ENCODE assay signal across 8 cellular contexts in the genomic region with DNA sequence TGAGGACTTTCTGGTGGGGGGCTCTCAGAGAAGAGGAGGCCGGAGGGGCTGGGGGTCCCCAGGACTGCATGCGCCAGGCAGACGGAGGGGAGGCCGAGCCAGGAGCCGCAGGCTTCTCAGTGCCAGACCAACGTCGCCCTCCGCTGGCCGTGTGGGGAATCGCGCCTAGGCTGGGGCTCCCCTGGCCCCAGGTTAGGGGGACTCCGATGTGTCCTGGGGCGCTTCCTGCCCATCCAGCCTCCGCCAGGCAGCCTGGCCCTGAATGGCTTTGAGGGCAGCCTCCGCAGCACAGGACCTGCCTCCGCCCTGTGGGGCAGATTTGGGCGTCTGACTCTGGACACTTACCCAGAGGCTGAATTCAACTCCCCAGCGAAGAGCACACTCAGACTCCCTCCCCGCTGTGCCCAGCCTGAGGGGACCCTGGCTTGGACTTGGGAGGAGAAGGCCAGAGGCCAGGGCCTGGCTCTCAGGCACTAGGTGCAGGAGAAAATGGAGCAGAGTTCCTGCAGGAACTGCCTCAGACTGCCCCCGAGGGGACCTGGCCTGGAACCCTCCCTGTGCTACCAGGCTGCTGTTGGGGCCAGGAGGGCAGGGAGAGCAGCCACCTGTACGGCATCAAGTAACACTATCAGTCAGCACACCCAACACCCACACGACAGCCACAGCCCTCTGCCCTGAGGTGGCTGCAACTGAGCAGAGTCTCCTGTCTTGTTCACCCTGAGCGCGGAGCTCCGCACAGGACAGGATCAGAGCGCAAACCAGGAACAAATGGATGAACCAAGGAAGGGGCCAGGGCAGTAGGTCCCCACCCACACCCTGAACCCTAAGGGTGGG. TPM values are rescaled to one million over a fixed set of nuclear protein-coding genes. Genes with fewer than 3 reads are reported as not detected.
A peak's percentile ranks its signal among the peaks of the same experiment; 100 is the strongest.
DNase-seq lines count a peak whose midpoint lies in the region; ATAC-seq and TF ChIP-seq lines count a peak whose summit lies in the region.
"Had no signal": no experiment of that assay in that cellular context is flagged by ENCODE, and none has a peak within 500 bp of the region (broad histone marks: within the 10 kb centered on the region; RNA-seq: fewer than 3 reads in every experiment).

No MANE protein-coding gene starts in this region.

- TF ChIP-seq CTCF in esophagus muscularis mucosa (IDR thresholded peaks at IDR 0.05): peak in 1 of 3 experiments; percentile 14

- H3K9me3 Mint-ChIP-seq in activated naive CD8-positive, alpha-beta T cell treated with anti-CD3 and anti-CD28 coated beads for 36 hours: no peaks in the 10 kb centered on the region
- no peaks in the 10 kb centered on the region for H3K9me3 Mint-ChIP-seq in T-helper 2 cell treated with Interferon-gamma antibody and Interleukin-4, amounts not matched to agents 5 μg/mL and 100 μg/mL, for 36 hours

- H3K79me2 ChIP-seq in mesendoderm (ENCODE audit: control insufficient read depth, insufficient read depth, low read length): no peaks in the 10 kb centered on the region

- WGBS in mesendoderm (ENCODE audit: extremely low coverage, insufficient coverage, low lambda C conversion rate): no CpG with 5 or more reads among the region's 26 CpGs
- WGBS in esophagus muscularis mucosa: 20% methylated on average over 14 of the region's 26 CpGs

- intact Hi-C loops in esophagus muscularis mucosa (cut with DNase I): no loop called here

- no peak overlapping the region for H3K56ac ChIP-seq in mesendoderm (ENCODE audit: low read length)

- no peak overlapping the region for H3K23ac ChIP-seq in mesendoderm (ENCODE audit: low read length)

- no peaks in the 10 kb centered on the region for H3K79me1 ChIP-seq in mesendoderm (ENCODE audit: low read length)

- H4K5ac ChIP-seq in mesendoderm (ENCODE audit: low read length): no peak overlapping the region

- H3K4me3 ChIP-seq in mesendoderm (ENCODE audit: low read length) (no peak overlapping the region), esophagus muscularis mucosa (no peak overlapping the region)

- no peak overlapping the region for H4K8ac ChIP-seq in mesendoderm (ENCODE audit: low read depth, low read length)

- H3K27me3 ChIP-seq in mesendoderm (ENCODE audit: insufficient read depth, low read length, poor library complexity) (no peaks in the 10 kb centered on the region), esophagus muscularis mucosa (peaks cover 0 to 71% (median 0%) of the 10 kb centered on the region in 4 donors)

- H2BK15ac ChIP-seq in mesendoderm (replicated peaks; ENCODE audit: low read depth): no peak overlapping the region

- H2AK5ac ChIP-seq in mesendoderm (ENCODE audit: low read length): no peak overlapping the region

- DNase-seq in ELR (ENCODE audit: low read depth): peak; percentile 17
- peak; percentile 55 for DNase-seq in activated naive CD8-positive, alpha-beta T cell treated with anti-CD3 and anti-CD28 coated beads for 36 hours
- peak; percentile 25 for DNase-seq in mesendoderm
- DNase-seq in esophagus muscularis mucosa (ENCODE audit: extremely low spot score): no peak
- no peak for DNase-seq in AG20443 (ENCODE audit: low spot score)
- no peak for DNase-seq in T-helper 2 cell treated with Interferon-gamma antibody and Interleukin-4, amounts not matched to agents 5 μg/mL and 100 μg/mL, for 36 hours (ENCODE audit: low spot score)

- no peaks in the 10 kb centered on the region for H3K36me3 Mint-ChIP-seq in activated naive CD8-positive, alpha-beta T cell treated with anti-CD3 and anti-CD28 coated beads for 36 hours
- H3K36me3 Mint-ChIP-seq in T-helper 2 cell treated with Interferon-gamma antibody and Interleukin-4, amounts not matched to agents 5 μg/mL and 100 μg/mL, for 36 hours (ENCODE audit: low read depth): no peaks in the 10 kb centered on the region

- H3K27ac Mint-ChIP-seq in activated naive CD8-positive, alpha-beta T cell treated with anti-CD3 and anti-CD28 coated beads for 36 hours: no peak overlapping the region
- H3K27ac Mint-ChIP-seq in T-helper 2 cell treated with Interferon-gamma antibody and Interleukin-4, amounts not matched to agents 5 μg/mL and 100 μg/mL, for 36 hours: no peak overlapping the region

- no peak overlapping the region for H2BK5ac ChIP-seq in mesendoderm (ENCODE audit: low read length)

- no peak overlapping the region for H3K4me3 Mint-ChIP-seq in activated naive CD8-positive, alpha-beta T cell treated with anti-CD3 and anti-CD28 coated beads for 36 hours
- no peak overlapping the region for H3K4me3 Mint-ChIP-seq in T-helper 2 cell treated with Interferon-gamma antibody and Interleukin-4, amounts not matched to agents 5 μg/mL and 100 μg/mL, for 36 hours

- TF ChIP-seq POLR2A in esophagus muscularis mucosa (IDR thresholded peaks at IDR 0.05; ENCODE audit: low read depth): no peak

- TF ChIP-seq EP300 in esophagus muscularis mucosa (IDR thresholded peaks at IDR 0.05): no peak

- H3K36me3 ChIP-seq in mesendoderm (ENCODE audit: control insufficient read depth, insufficient read depth, low read length): no peaks in the 10 kb centered on the region
- no peaks in the 10 kb centered on the region for H3K36me3 ChIP-seq in esophagus muscularis mucosa

- H3K27me3 Mint-ChIP-seq in activated naive CD8-positive, alpha-beta T cell treated with anti-CD3 and anti-CD28 coated beads for 36 hours: peaks cover 39% of the 10 kb centered on the region
- peaks cover 6% of the 10 kb centered on the region for H3K27me3 Mint-ChIP-seq in T-helper 2 cell treated with Interferon-gamma antibody and Interleukin-4, amounts not matched to agents 5 μg/mL and 100 μg/mL, for 36 hours (ENCODE audit: low read depth)

- H3K18ac ChIP-seq in mesendoderm (ENCODE audit: low read length): no peak overlapping the region

- no peak overlapping the region for H3K4ac ChIP-seq in mesendoderm (ENCODE audit: low read depth, low read length)

- H3K9me3 ChIP-seq in esophagus muscularis mucosa: no peaks in the 10 kb centered on the region

- no peak overlapping the region for H3K4me2 ChIP-seq in mesendoderm (ENCODE audit: low read length)

- ATAC-seq in HG03432 (IDR thresholded peaks at IDR 0.05; ENCODE audit: unreplicated experiment): peak; percentile 36

- no peaks in the 10 kb centered on the region for H3K4me1 ChIP-seq in mesendoderm (ENCODE audit: control insufficient read depth, low read depth, low read length)
- H3K4me1 ChIP-seq in esophagus muscularis mucosa: peaks cover 0 to 13% (median 6%) of the 10 kb centered on the region in 4 donors

- no peak overlapping the region for H2BK120ac ChIP-seq in mesendoderm (ENCODE audit: low read depth, low read length)

- H3K9ac ChIP-seq in mesendoderm (ENCODE audit: low read length): no peak overlapping the region

- H3K4me1 Mint-ChIP-seq in activated naive CD8-positive, alpha-beta T cell treated with anti-CD3 and anti-CD28 coated beads for 36 hours: no peaks in the 10 kb centered on the region
- no peaks in the 10 kb centered on the region for H3K4me1 Mint-ChIP-seq in T-helper 2 cell treated with Interferon-gamma antibody and Interleukin-4, amounts not matched to agents 5 μg/mL and 100 μg/mL, for 36 hours (ENCODE audit: low read depth)

- H3K27ac ChIP-seq in mesendoderm (ENCODE audit: low read depth, low read length) (no peak overlapping the region), esophagus muscularis mucosa (replicated peaks in 1 of 4) (no peak overlapping the region)

RNA-seq across cellular contexts. Expression of gene TEKT4, which starts 0.6 kb away (rescaled TPM):
- total RNA-seq in activated naive CD8-positive, alpha-beta T cell treated with anti-CD3 and anti-CD28 coated beads for 36 hours: not detected
- not detected for polyA plus RNA-seq in mesendoderm (2013, experiment 1 of 2)
- polyA plus RNA-seq in mesendoderm (2013, experiment 2 of 2): 0.04 TPM
- under 1 TPM in 1 of 4 donors, not detected in 3; 0.19 TPM for total RNA-seq in esophagus muscularis mucosa
- total RNA-seq: fibroblast of lung had no signal
- polyA plus RNA-seq: fibroblast of lung had no signal

Comparison
In these comparisons a context has a peak if more than half of its experiments do, and no peak if none do; other contexts are left out.
1. DNase-seq: peak in ELR (single experiment), activated naive CD8-positive, alpha-beta T cell treated with anti-CD3 and anti-CD28 coated beads for 36 hours (single experiment) and mesendoderm (single experiment); none in esophagus muscularis mucosa (single experiment), AG20443 (single experiment) and T-helper 2 cell treated with Interferon-gamma antibody and Interleukin-4, amounts not matched to agents 5 μg/mL and 100 μg/mL, for 36 hours (single experiment).